In genomic region chr20:51815383-51816076, GRCh38 we compare ENCODE assay signal across 1 cellular context.
TF ChIP-seq lines count a peak whose summit lies in the region.

No MANE protein-coding gene starts in this region.

TF ChIP-seq in HepG2, 621 proteins besides CTCF, POLR2A, EP300 and RAD21 (continued from another document):
- no peak for TF ChIP-seq ZNF251 (CRISPR knock-in tag; IDR thresholded peaks at IDR 0.05)
- TF ChIP-seq, protein P1, sequence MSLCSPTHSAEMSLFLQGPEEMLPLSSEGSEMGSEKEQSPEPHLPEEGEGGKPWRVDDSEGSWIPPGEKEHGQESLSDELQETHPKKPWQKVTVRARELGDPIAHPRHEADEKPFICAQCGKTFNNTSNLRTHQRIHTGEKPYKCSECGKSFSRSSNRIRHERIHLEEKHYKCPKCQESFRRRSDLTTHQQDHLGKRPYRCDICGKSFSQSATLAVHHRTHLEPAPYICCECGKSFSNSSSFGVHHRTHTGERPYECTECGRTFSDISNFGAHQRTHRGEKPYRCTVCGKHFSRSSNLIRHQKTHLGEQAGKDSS (CRISPR knock-in tag; IDR thresholded peaks at IDR 0.05; ENCODE audit: borderline replicate concordance, low read depth) = 0 out of 2 replicates have a peak, but pooled peaks have one; percentile 62
- no peak for TF ChIP-seq THAP9 (CRISPR knock-in tag; IDR thresholded peaks at IDR 0.05; ENCODE audit: borderline replicate concordance)
- no peak for TF ChIP-seq ZNF672 (CRISPR knock-in tag; IDR thresholded peaks at IDR 0.05)
- peak; percentile 81; the same call in 1 of the 2 replicates for TF ChIP-seq CHCHD3 (CRISPR knock-in tag; IDR thresholded peaks at IDR 0.05)
- TF ChIP-seq ZNF446 (CRISPR knock-in tag; IDR thresholded peaks at IDR 0.05) = 0 out of 2 replicates have a peak, but pooled peaks have one; percentile 51
- peak; percentile 65; the same call in 1 of the 2 replicates for TF ChIP-seq ZNF383 (CRISPR knock-in tag; IDR thresholded peaks at IDR 0.05; ENCODE audit: borderline replicate concordance)
- TF ChIP-seq, protein P2, sequence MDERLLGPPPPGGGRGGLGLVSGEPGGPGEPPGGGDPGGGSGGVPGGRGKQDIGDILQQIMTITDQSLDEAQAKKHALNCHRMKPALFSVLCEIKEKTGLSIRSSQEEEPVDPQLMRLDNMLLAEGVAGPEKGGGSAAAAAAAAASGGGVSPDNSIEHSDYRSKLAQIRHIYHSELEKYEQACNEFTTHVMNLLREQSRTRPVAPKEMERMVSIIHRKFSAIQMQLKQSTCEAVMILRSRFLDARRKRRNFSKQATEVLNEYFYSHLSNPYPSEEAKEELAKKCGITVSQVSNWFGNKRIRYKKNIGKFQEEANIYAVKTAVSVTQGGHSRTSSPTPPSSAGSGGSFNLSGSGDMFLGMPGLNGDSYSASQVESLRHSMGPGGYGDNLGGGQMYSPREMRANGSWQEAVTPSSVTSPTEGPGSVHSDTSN (CRISPR knock-in tag; IDR thresholded peaks at IDR 0.05) = 0 out of 2 replicates have a peak, but pooled peaks have one; percentile 12
- peak; percentile 20; the same call in 1 of the 2 replicates for TF ChIP-seq TBX3 (IDR thresholded peaks at IDR 0.05; ENCODE audit: borderline replicate concordance)
- TF ChIP-seq, protein P3, sequence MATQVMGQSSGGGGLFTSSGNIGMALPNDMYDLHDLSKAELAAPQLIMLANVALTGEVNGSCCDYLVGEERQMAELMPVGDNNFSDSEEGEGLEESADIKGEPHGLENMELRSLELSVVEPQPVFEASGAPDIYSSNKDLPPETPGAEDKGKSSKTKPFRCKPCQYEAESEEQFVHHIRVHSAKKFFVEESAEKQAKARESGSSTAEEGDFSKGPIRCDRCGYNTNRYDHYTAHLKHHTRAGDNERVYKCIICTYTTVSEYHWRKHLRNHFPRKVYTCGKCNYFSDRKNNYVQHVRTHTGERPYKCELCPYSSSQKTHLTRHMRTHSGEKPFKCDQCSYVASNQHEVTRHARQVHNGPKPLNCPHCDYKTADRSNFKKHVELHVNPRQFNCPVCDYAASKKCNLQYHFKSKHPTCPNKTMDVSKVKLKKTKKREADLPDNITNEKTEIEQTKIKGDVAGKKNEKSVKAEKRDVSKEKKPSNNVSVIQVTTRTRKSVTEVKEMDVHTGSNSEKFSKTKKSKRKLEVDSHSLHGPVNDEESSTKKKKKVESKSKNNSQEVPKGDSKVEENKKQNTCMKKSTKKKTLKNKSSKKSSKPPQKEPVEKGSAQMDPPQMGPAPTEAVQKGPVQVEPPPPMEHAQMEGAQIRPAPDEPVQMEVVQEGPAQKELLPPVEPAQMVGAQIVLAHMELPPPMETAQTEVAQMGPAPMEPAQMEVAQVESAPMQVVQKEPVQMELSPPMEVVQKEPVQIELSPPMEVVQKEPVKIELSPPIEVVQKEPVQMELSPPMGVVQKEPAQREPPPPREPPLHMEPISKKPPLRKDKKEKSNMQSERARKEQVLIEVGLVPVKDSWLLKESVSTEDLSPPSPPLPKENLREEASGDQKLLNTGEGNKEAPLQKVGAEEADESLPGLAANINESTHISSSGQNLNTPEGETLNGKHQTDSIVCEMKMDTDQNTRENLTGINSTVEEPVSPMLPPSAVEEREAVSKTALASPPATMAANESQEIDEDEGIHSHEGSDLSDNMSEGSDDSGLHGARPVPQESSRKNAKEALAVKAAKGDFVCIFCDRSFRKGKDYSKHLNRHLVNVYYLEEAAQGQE (IDR thresholded peaks at IDR 0.05; ENCODE audit: borderline replicate concordance in 1 of 2, low read depth in 1 of 2, low read length in 2 of 2) = no peak
- no peak for TF ChIP-seq ZNF30 (CRISPR knock-in tag; IDR thresholded peaks at IDR 0.05)
- TF ChIP-seq SOX5 (CRISPR knock-in tag; IDR thresholded peaks at IDR 0.05; ENCODE audit: borderline replicate concordance) = peak; percentile 40; the same call in 1 of the 2 replicates
- TF ChIP-seq ZNF569 (CRISPR knock-in tag; IDR thresholded peaks at IDR 0.05; ENCODE audit: borderline replicate concordance) = no peak
- TF ChIP-seq, protein P4, sequence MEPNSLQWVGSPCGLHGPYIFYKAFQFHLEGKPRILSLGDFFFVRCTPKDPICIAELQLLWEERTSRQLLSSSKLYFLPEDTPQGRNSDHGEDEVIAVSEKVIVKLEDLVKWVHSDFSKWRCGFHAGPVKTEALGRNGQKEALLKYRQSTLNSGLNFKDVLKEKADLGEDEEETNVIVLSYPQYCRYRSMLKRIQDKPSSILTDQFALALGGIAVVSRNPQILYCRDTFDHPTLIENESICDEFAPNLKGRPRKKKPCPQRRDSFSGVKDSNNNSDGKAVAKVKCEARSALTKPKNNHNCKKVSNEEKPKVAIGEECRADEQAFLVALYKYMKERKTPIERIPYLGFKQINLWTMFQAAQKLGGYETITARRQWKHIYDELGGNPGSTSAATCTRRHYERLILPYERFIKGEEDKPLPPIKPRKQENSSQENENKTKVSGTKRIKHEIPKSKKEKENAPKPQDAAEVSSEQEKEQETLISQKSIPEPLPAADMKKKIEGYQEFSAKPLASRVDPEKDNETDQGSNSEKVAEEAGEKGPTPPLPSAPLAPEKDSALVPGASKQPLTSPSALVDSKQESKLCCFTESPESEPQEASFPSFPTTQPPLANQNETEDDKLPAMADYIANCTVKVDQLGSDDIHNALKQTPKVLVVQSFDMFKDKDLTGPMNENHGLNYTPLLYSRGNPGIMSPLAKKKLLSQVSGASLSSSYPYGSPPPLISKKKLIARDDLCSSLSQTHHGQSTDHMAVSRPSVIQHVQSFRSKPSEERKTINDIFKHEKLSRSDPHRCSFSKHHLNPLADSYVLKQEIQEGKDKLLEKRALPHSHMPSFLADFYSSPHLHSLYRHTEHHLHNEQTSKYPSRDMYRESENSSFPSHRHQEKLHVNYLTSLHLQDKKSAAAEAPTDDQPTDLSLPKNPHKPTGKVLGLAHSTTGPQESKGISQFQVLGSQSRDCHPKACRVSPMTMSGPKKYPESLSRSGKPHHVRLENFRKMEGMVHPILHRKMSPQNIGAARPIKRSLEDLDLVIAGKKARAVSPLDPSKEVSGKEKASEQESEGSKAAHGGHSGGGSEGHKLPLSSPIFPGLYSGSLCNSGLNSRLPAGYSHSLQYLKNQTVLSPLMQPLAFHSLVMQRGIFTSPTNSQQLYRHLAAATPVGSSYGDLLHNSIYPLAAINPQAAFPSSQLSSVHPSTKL (CRISPR knock-in tag; IDR thresholded peaks at IDR 0.05) = peak; percentile 49; the same call in 1 of the 2 replicates
- peak; percentile 51; the same call in 1 of the 2 replicates for TF ChIP-seq SPEN (CRISPR knock-in tag; IDR thresholded peaks at IDR 0.05; ENCODE audit: low read depth)
- TF ChIP-seq TARDBP (CRISPR knock-in tag; IDR thresholded peaks at IDR 0.05) = peak; percentile 59; the same call in 1 of the 2 replicates
- 0 out of 2 replicates have a peak, but pooled peaks have one; percentile 18 for TF ChIP-seq ZNF7 (CRISPR knock-in tag; IDR thresholded peaks at IDR 0.05)
- no peak for TF ChIP-seq ELF1 (CRISPR knock-in tag; IDR thresholded peaks at IDR 0.05)
- peak; percentile 48; the same call in 1 of the 2 replicates for TF ChIP-seq RCOR2 (CRISPR knock-in tag; IDR thresholded peaks at IDR 0.05)
- TF ChIP-seq MIER3 (CRISPR knock-in tag; IDR thresholded peaks at IDR 0.05; ENCODE audit: borderline replicate concordance) = peak; percentile 30; the same call in 1 of the 2 replicates
- peak; percentile 27; the same call in 1 of the 2 replicates for TF ChIP-seq GATAD2A (CRISPR knock-in tag; IDR thresholded peaks at IDR 0.05)
- no peak for TF ChIP-seq ZNF234 (CRISPR knock-in tag; conservative IDR thresholded peaks at IDR 0.05)
- TF ChIP-seq ZNF547 (CRISPR knock-in tag; IDR thresholded peaks at IDR 0.05) = 0 out of 2 replicates have a peak, but pooled peaks have one; percentile 61
- no peak for TF ChIP-seq RELA (CRISPR knock-in tag; IDR thresholded peaks at IDR 0.05)
- TF ChIP-seq ZNF891 (CRISPR knock-in tag; IDR thresholded peaks at IDR 0.05) = no peak
